In the genomic region with DNA sequence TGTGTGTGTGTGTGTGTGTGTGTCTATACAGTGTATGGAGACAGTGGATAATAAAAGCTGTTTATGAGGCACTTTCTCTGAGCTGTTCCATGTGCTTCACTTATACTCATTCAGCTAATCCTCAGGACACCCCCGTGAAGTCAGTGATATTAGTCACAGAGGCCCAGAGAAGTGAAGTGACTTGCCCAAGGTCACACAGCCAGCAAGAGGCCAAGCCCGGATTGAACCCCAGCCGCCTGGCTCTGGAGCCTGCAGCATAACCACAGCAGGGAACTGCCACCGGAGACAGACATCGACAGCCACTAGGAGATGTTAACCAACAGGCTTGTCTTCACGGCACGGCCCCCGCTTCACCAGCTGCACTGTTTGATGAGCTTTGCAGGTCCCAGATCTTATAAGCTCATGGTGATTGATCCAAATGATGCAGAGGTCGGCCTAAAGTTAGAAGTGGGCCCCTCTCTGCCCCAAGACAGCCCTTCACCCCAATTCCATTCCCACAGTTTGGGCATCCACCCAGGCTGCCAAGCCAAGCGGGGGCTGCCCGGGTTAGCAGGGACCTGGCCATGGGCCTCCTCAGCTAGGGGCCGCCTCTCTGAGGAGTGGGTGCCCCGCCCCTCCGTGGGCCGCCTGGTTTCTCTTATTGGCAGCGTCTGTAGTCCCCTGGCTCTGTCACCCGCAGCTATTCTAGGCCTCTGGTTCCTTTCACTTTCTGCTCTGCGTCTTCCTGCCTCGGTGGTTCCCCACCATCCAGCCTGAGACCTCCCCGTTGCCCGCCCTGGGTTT, we compare ENCODE assay signal across 7 cellular contexts. TPM values are rescaled to one million over a fixed set of nuclear protein-coding genes. Genes with fewer than 3 reads are reported as not detected.
DNase-seq lines count a peak whose midpoint lies in the region; ATAC-seq and TF ChIP-seq lines count a peak whose summit lies in the region.

No MANE protein-coding gene starts in this region.

- H3K9ac ChIP-seq in H9 (ENCODE audit: extremely low read depth, insufficient read length, low read length), result no peak overlapping the region

- peaks cover 6% of the 10 kb centered on the region for H3K27me3 Mint-ChIP-seq in glutamatergic neuron (ENCODE audit: unreplicated experiment)
- H3K27me3 Mint-ChIP-seq in H9 (ENCODE audit: low read depth), result peaks cover 6% of the 10 kb centered on the region; the same call in 1 of the 2 replicates

- TF ChIP-seq CTCF in glutamatergic neuron (IDR thresholded peaks at IDR 0.05; ENCODE audit: partially characterized antibody, unreplicated experiment), result no peak
- no peak for TF ChIP-seq CTCF in H9 (conservative IDR thresholded peaks at IDR 0.05)

- no peak overlapping the region for H4K91ac ChIP-seq in H9 (ENCODE audit: insufficient read length, low read depth, low read length)

- H3K36me3 Mint-ChIP-seq in glutamatergic neuron (ENCODE audit: unreplicated experiment), result no peaks in the 10 kb centered on the region
- no peaks in the 10 kb centered on the region for H3K36me3 Mint-ChIP-seq in H9 (ENCODE audit: insufficient read depth in 1 of 3, low read depth in 3 of 3)

- DNase-seq in activated CD4-positive, alpha-beta T cell treated with anti-CD3 and anti-CD28 coated beads, Interleukin-2, amount 50 U/mL, for 48 hours, result peak; percentile 82 to 88
- DNase-seq in glutamatergic neuron, result no peak
- peak; percentile 81 to 88 for DNase-seq in stimulated activated CD8-positive, alpha-beta memory T cell treated with anti-CD3 and anti-CD28 coated beads, Interleukin-15, amount 100 ng/mL, for 48 hours (ENCODE audit: low read depth in 2 of 2)
- no peak for DNase-seq in globus pallidus (ENCODE audit: low spot score)
- no peak for DNase-seq in H9

- H2AFZ ChIP-seq in H9 (ENCODE audit: low read length), result no peak overlapping the region

- no peak overlapping the region for H3K14ac ChIP-seq in H9 (ENCODE audit: insufficient read depth, low read length)

- H2BK5ac ChIP-seq in H9 (ENCODE audit: insufficient read length, low read length), result no peak overlapping the region

- peak; percentile 92 for ATAC-seq in GM19351 (IDR thresholded peaks at IDR 0.05; ENCODE audit: unreplicated experiment)
- ATAC-seq in HG03439 (IDR thresholded peaks at IDR 0.05; ENCODE audit: unreplicated experiment), result peak; percentile 80

- H3K23ac ChIP-seq in H9 (ENCODE audit: insufficient read length, low read depth, low read length), result no peak overlapping the region

- no peak overlapping the region for H2BK12ac ChIP-seq in H9 (ENCODE audit: insufficient read length, low read depth, low read length)

- H3K18ac ChIP-seq in H9 (ENCODE audit: insufficient read length, low read depth, low read length), result no peak overlapping the region

- no peaks in the 10 kb centered on the region for H4K20me1 ChIP-seq in H9 (ENCODE audit: control insufficient read depth, insufficient read depth, insufficient read length)

- no peak overlapping the region for H3K27ac ChIP-seq in H9 (ENCODE audit: insufficient read length, low read depth, low read length)

- peak overlapping the region; percentile 38 for H3K4me3 Mint-ChIP-seq in glutamatergic neuron (ENCODE audit: unreplicated experiment)
- H3K4me3 Mint-ChIP-seq in H9, result no peak overlapping the region

- WGBS in H9 (ENCODE audit: extremely low coverage, insufficient read length, low lambda C conversion rate), result no CpG with 5 or more reads among the region's 21 CpGs

- H3K79me2 ChIP-seq in H9 (ENCODE audit: insufficient read depth, low read length), result no peaks in the 10 kb centered on the region

- no peak overlapping the region for H3K56ac ChIP-seq in H9 (ENCODE audit: insufficient read length, low read depth, low read length)

- H3T11ph ChIP-seq in H9 (ENCODE audit: low read length), result no peak overlapping the region

- H2BK15ac ChIP-seq in H9 (ENCODE audit: low read depth, low read length), result no peak overlapping the region

- no peak overlapping the region for H4K8ac ChIP-seq in H9 (replicated peaks; ENCODE audit: insufficient read length, low read depth, low read length)

- H3K27me3 ChIP-seq in H9 (ENCODE audit: insufficient read depth, low read length), result no peaks in the 10 kb centered on the region

- H3K9me3 ChIP-seq in H9 (ENCODE audit: control insufficient read depth, low read depth, low read length), result no peaks in the 10 kb centered on the region

- H3K23me2 ChIP-seq in H9 (ENCODE audit: insufficient read length, low read depth, low read length, poor library complexity, severe bottlenecking), result no peaks in the 10 kb centered on the region

- no peak overlapping the region for H2BK20ac ChIP-seq in H9 (ENCODE audit: low read depth, low read length, poor library complexity, severe bottlenecking)

- H3K27ac Mint-ChIP-seq in glutamatergic neuron (ENCODE audit: unreplicated experiment), result peak overlapping the region; percentile 71
- peak overlapping the region in 1 of 3 experiments; percentile 97; a peak in 1 of 7 replicates for H3K27ac Mint-ChIP-seq in H9

- H4K5ac ChIP-seq in H9 (ENCODE audit: insufficient read length, low read depth, low read length), result no peak overlapping the region

- peaks cover 3% of the 10 kb centered on the region for H3K4me1 Mint-ChIP-seq in glutamatergic neuron (ENCODE audit: low read depth, unreplicated experiment)
- H3K4me1 Mint-ChIP-seq in H9, result 0 out of 4 replicates have a peak, but pooled peaks cover 2 to 5% of the 10 kb centered on the region in 2 experiments

- H2BK120ac ChIP-seq in H9 (ENCODE audit: low read depth, low read length, poor library complexity, severe bottlenecking), result no peak overlapping the region

- no peak overlapping the region for H3K4ac ChIP-seq in H9 (ENCODE audit: low read depth, low read length)

- no peak overlapping the region for H3K4me2 ChIP-seq in H9 (ENCODE audit: insufficient read depth, insufficient read length, low read length)

- H3K9me3 Mint-ChIP-seq in glutamatergic neuron (ENCODE audit: unreplicated experiment), result peaks cover 2% of the 10 kb centered on the region
- no peaks in the 10 kb centered on the region for H3K9me3 Mint-ChIP-seq in H9

- H3K4me1 ChIP-seq in H9 (ENCODE audit: insufficient read depth, low read length), result no peaks in the 10 kb centered on the region

- H2AK5ac ChIP-seq in H9 (ENCODE audit: insufficient read length, low read length), result no peak overlapping the region

- H3K79me1 ChIP-seq in H9 (ENCODE audit: insufficient read depth, low read depth, low read length, poor library complexity, severe bottlenecking), result no peaks in the 10 kb centered on the region

RNA-seq across cellular contexts. Expression of a gene that starts 30.9 kb away (rescaled TPM):
- 11.1 TPM for total RNA-seq in glutamatergic neuron (ENCODE audit: unreplicated experiment)
- total RNA-seq in H9 (2021), result 11.0 and 11.5 TPM in 2 replicates

RNA-seq across cellular contexts. Expression of a gene that starts 44.0 kb away (rescaled TPM):
- total RNA-seq in glutamatergic neuron (ENCODE audit: unreplicated experiment) (not detected), H9 (2021) (not detected in 2 replicates)

RNA-seq across cellular contexts. Expression of a gene that starts 48.3 kb away (rescaled TPM):
- total RNA-seq in glutamatergic neuron (ENCODE audit: unreplicated experiment), result not detected
- not detected in 2 replicates for total RNA-seq in H9 (2021)

RNA-seq across cellular contexts. Expression of a gene that starts 51.2 kb away (rescaled TPM):
- total RNA-seq in glutamatergic neuron (ENCODE audit: unreplicated experiment), result not detected
- total RNA-seq in H9 (2021), result not detected in 2 replicates

RNA-seq across cellular contexts. Expression of a gene that starts 56.0 kb away (rescaled TPM):
- total RNA-seq in glutamatergic neuron (ENCODE audit: unreplicated experiment), result not detected
- total RNA-seq in H9 (2021), result not detected in 2 replicates

Comparison
In these comparisons a context has a peak if more than half of its experiments do, and no peak if none do; other contexts are left out.
1. DNase-seq: peak in activated CD4-positive, alpha-beta T cell treated with anti-CD3 and anti-CD28 coated beads, Interleukin-2, amount 50 U/mL, for 48 hours (2 of 2) and stimulated activated CD8-positive, alpha-beta memory T cell treated with anti-CD3 and anti-CD28 coated beads, Interleukin-15, amount 100 ng/mL, for 48 hours (2 of 2); none in glutamatergic neuron (single experiment), globus pallidus (single experiment) and H9 (single experiment).